In genomic region chr12:57745485-57745881, GRCh38 we compare ENCODE assay signal across 8 cellular contexts. TPM values are rescaled to one million over a fixed set of nuclear protein-coding genes. Genes with fewer than 3 reads are reported as not detected.
DNase-seq lines count a peak whose midpoint lies in the region; ATAC-seq, FAIRE-seq and TF ChIP-seq lines count a peak whose summit lies in the region.

No MANE protein-coding gene starts in this region.

- H3K27me3 Mint-ChIP-seq in activated naive CD4-positive, alpha-beta T cell treated with anti-CD3 and anti-CD28 coated beads, Interleukin-2, amount 50 U/mL, for 24 hours, result no peaks in the 10 kb centered on the region
- H3K27me3 Mint-ChIP-seq in astrocyte (ENCODE audit: low read depth, unreplicated experiment), result peaks cover 9% of the 10 kb centered on the region
- H3K27me3 Mint-ChIP-seq in type B pancreatic cell, result peaks cover 30% of the 10 kb centered on the region

- peak overlapping the region; percentile 97 for H3K4me2 ChIP-seq in astrocyte (ENCODE audit: low read length)

- H2AFZ ChIP-seq in astrocyte (ENCODE audit: low read depth, low read length), result peak overlapping the region; percentile 52

- 55% methylated on average over 8 of the region's 8 CpGs for WGBS in liver

- no peak for ATAC-seq in HG03039 (IDR thresholded peaks at IDR 0.05; ENCODE audit: unreplicated experiment)

- peak overlapping the region; percentile 96 for H3K27ac Mint-ChIP-seq in activated naive CD4-positive, alpha-beta T cell treated with anti-CD3 and anti-CD28 coated beads, Interleukin-2, amount 50 U/mL, for 24 hours
- H3K27ac Mint-ChIP-seq in astrocyte (ENCODE audit: unreplicated experiment) (peak overlapping the region; percentile 97), type B pancreatic cell (peak overlapping the region; percentile 97)

- peaks cover 24% of the 10 kb centered on the region for H3K79me2 ChIP-seq in astrocyte (ENCODE audit: insufficient read depth, low read length)

- H3K9me3 Mint-ChIP-seq in activated naive CD4-positive, alpha-beta T cell treated with anti-CD3 and anti-CD28 coated beads, Interleukin-2, amount 50 U/mL, for 24 hours, result no peaks in the 10 kb centered on the region
- no peaks in the 10 kb centered on the region for H3K9me3 Mint-ChIP-seq in astrocyte (ENCODE audit: unreplicated experiment)
- no peaks in the 10 kb centered on the region for H3K9me3 Mint-ChIP-seq in type B pancreatic cell

- H3K36me3 ChIP-seq in astrocyte (ENCODE audit: insufficient read depth, low read length) (peaks cover 26% of the 10 kb centered on the region), liver (ENCODE audit: control insufficient read depth in 4 of 4, insufficient read depth in 3 of 4, low read depth in 1 of 4, low read length in 3 of 4) (peaks cover 4 to 22% (median 13%) of the 10 kb centered on the region in 4 donors)

- TF ChIP-seq CTCF in astrocyte (IDR thresholded peaks at IDR 0.05; ENCODE audit: insufficient read depth, low read depth, low read length) (no peak), liver (IDR thresholded peaks at IDR 0.05; ENCODE audit: low read depth, low read length, missing input control) (no peak), type B pancreatic cell (conservative IDR thresholded peaks at IDR 0.05) (no peak)

- H3K4me1 Mint-ChIP-seq in activated naive CD4-positive, alpha-beta T cell treated with anti-CD3 and anti-CD28 coated beads, Interleukin-2, amount 50 U/mL, for 24 hours, result peaks cover 50% of the 10 kb centered on the region
- H3K4me1 Mint-ChIP-seq in astrocyte (ENCODE audit: low read depth, unreplicated experiment) (peaks cover 7% of the 10 kb centered on the region), type B pancreatic cell (ENCODE audit: unreplicated experiment) (peaks cover 21% of the 10 kb centered on the region)

- H3K4me3 Mint-ChIP-seq in activated naive CD4-positive, alpha-beta T cell treated with anti-CD3 and anti-CD28 coated beads, Interleukin-2, amount 50 U/mL, for 24 hours, result peak overlapping the region; percentile 98
- peak overlapping the region; percentile 95 for H3K4me3 Mint-ChIP-seq in astrocyte (ENCODE audit: unreplicated experiment)
- H3K4me3 Mint-ChIP-seq in type B pancreatic cell, result peak overlapping the region; percentile 96

- H3K27ac ChIP-seq in astrocyte (ENCODE audit: low read depth, low read length), result peak overlapping the region; percentile 93
- H3K27ac ChIP-seq in liver (ENCODE audit: low read depth in 1 of 2, low read length in 2 of 2), result peak overlapping the region; percentile 77 to 85

- H3K4me3 ChIP-seq in astrocyte (ENCODE audit: insufficient read depth, low read depth, low read length), result peak overlapping the region; percentile 77
- H3K4me3 ChIP-seq in liver (ENCODE audit: low read depth in 1 of 3, low read length in 3 of 3), result peak overlapping the region; percentile 62 to 82 (median 65)

- no peak for DNase-seq in activated naive CD4-positive, alpha-beta T cell treated with anti-CD3 and anti-CD28 coated beads, Interleukin-2, amount 50 U/mL, for 16 hours
- DNase-seq in astrocyte (ENCODE audit: low read depth) (no peak), type B pancreatic cell (ENCODE audit: extremely low spot score, unreplicated experiment) (no peak), NCI-H1694 (lab: John Stamatoyannopoulos, UW) (no peak), NCI-H1930 (lab: John Stamatoyannopoulos, UW) (no peak)

- H3K9ac ChIP-seq in astrocyte (ENCODE audit: low read length) (peak overlapping the region; percentile 96), liver (ENCODE audit: low read depth in 1 of 2, low read length in 2 of 2) (peak overlapping the region in 1 of 2 donors; percentile 88)

- no peak for TF ChIP-seq RAD21 in liver (IDR thresholded peaks at IDR 0.05)

- peaks cover 7% of the 10 kb centered on the region for H3K36me3 Mint-ChIP-seq in activated naive CD4-positive, alpha-beta T cell treated with anti-CD3 and anti-CD28 coated beads, Interleukin-2, amount 50 U/mL, for 24 hours
- peaks cover 33% of the 10 kb centered on the region for H3K36me3 Mint-ChIP-seq in astrocyte (ENCODE audit: low read depth, unreplicated experiment)
- H3K36me3 Mint-ChIP-seq in type B pancreatic cell, result peaks cover 24% of the 10 kb centered on the region

- H3K27me3 ChIP-seq in astrocyte (ENCODE audit: insufficient read depth, low read length), result peaks cover 14% of the 10 kb centered on the region
- H3K27me3 ChIP-seq in liver (ENCODE audit: control insufficient read depth in 4 of 4, insufficient read depth in 4 of 4, low read length in 3 of 4), result no peaks in the 10 kb centered on the region

- FAIRE-seq in astrocyte (lab: Jason Lieb, UNC), result no peak

- H4K20me1 ChIP-seq in astrocyte (ENCODE audit: insufficient read depth, low read length), result peaks cover 3% of the 10 kb centered on the region

- H3K4me1 ChIP-seq in astrocyte (ENCODE audit: insufficient read depth, low read length) (peaks cover 7% of the 10 kb centered on the region), liver (ENCODE audit: control insufficient read depth in 4 of 4, insufficient read depth in 4 of 4, low read length in 3 of 4) (peaks cover 3 to 12% (median 6%) of the 10 kb centered on the region in 4 donors)

- H3K9me3 ChIP-seq in astrocyte (ENCODE audit: insufficient read depth, low read depth, low read length), result no peaks in the 10 kb centered on the region
- H3K9me3 ChIP-seq in liver (ENCODE audit: control insufficient read depth in 4 of 4, low read length in 3 of 4), result no peaks in the 10 kb centered on the region

TF ChIP-seq in liver, 16 proteins besides CTCF, POLR2A, EP300 and RAD21:
- TF ChIP-seq, protein P1, sequence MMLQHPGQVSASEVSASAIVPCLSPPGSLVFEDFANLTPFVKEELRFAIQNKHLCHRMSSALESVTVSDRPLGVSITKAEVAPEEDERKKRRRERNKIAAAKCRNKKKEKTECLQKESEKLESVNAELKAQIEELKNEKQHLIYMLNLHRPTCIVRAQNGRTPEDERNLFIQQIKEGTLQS (IDR thresholded peaks at IDR 0.05), result no peak
- TF ChIP-seq FOXA2 (IDR thresholded peaks at IDR 0.05) (no peak), YY1 (IDR thresholded peaks at IDR 0.05) (no peak), EGR1 (IDR thresholded peaks at IDR 0.05; ENCODE audit: low read depth in 2 of 2) (no peak), ZBTB33 (IDR thresholded peaks at IDR 0.05) (no peak), HNF4G (IDR thresholded peaks at IDR 0.05) (no peak), NR2F2 (IDR thresholded peaks at IDR 0.05) (no peak), RXRA (IDR thresholded peaks at IDR 0.05) (no peak)
- TF ChIP-seq, protein P2, sequence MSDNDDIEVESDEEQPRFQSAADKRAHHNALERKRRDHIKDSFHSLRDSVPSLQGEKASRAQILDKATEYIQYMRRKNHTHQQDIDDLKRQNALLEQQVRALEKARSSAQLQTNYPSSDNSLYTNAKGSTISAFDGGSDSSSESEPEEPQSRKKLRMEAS (IDR thresholded peaks at IDR 0.05), result no peak
TF ChIP-seq in liver: peak in this region for 0.

RNA-seq across cellular contexts. Expression of gene TSPAN31, which starts 0.6 kb away (rescaled TPM):
- 18.6 and 22.9 TPM in 2 replicates for total RNA-seq in astrocyte
- 10 to 100 TPM; 26.9 to 39.4 TPM for total RNA-seq in liver
- 10 to 100 TPM; 16.9 to 22.3 TPM for polyA plus RNA-seq in liver
- 34.8 and 40.8 TPM in 2 replicates for total RNA-seq in type B pancreatic cell (ENCODE audit: low replicate concordance)

RNA-seq across cellular contexts. Expression of gene CDK4, which starts 6.6 kb away (rescaled TPM):
- total RNA-seq in astrocyte (113 and 133 TPM in 2 replicates), liver (10 to 100 TPM; 28.1 to 69.1 TPM), type B pancreatic cell (ENCODE audit: low replicate concordance) (124 and 193 TPM in 2 replicates)
- 10 to 100 TPM; 36.6 to 39.9 TPM for polyA plus RNA-seq in liver

RNA-seq across cellular contexts. Expression of gene AGAP2, which starts 6.9 kb away (rescaled TPM):
- 0.14 and 0.17 TPM in 2 replicates for total RNA-seq in astrocyte
- total RNA-seq in liver, result 1 to 10 TPM; 1.0 to 1.7 TPM
- under 1 TPM; 0.18 to 0.28 TPM for polyA plus RNA-seq in liver
- total RNA-seq in type B pancreatic cell (ENCODE audit: low replicate concordance), result 0.33 and 4.1 TPM in 2 replicates

RNA-seq across cellular contexts. Expression of gene MARCHF9, which starts 9.4 kb away (rescaled TPM):
- total RNA-seq in astrocyte, result 11.3 and 13.0 TPM in 2 replicates
- total RNA-seq in liver, result 1 to 10 TPM; 1.9 to 2.4 TPM
- 1 to 10 TPM; 1.1 to 3.0 TPM for polyA plus RNA-seq in liver
- 15.0 and 20.1 TPM in 2 replicates for total RNA-seq in type B pancreatic cell (ENCODE audit: low replicate concordance)

RNA-seq across cellular contexts. Expression of gene CYP27B1, which starts 21.4 kb away (rescaled TPM):
- total RNA-seq in astrocyte (1.5 TPM in 2 replicates), liver (1 to 10 TPM in 1 of 2 donors, under 1 TPM in 1; 0.05 to 1.6 TPM), type B pancreatic cell (ENCODE audit: low replicate concordance) (1.4 and 2.2 TPM in 2 replicates)
- polyA plus RNA-seq in liver, result under 1 TPM; 0.06 to 0.28 TPM
